22 cellular contexts compared by ENCODE assay signal in the genomic region with DNA sequence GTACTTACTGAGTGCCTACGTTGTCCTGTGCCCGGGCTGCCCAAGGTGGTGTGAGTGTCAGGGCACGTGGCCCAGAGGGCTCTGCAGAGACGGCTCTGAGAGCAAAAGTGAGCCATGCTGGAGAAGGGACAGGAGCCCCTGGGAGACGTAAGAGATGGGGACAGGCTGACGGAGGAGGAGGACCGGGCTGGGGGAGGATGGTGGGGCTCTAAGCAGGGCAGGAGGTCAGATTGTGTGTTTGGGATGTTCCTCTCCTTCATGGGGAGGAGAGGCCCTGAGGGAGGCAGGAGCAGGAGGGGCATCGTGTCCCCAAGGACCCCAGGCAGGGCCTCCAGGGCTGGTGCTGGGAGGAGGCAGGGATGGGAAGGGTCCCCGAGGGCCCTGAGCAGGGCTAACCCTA.
A peak's percentile ranks its signal among the peaks of the same experiment; 100 is the strongest.
DNase-seq lines count a peak whose midpoint lies in the region; TF ChIP-seq lines count a peak whose summit lies in the region.
"Had no signal": no experiment of that assay in that cellular context is flagged by ENCODE, and none has a peak within 500 bp of the region (broad histone marks: within the 10 kb centered on the region; RNA-seq: fewer than 3 reads in every experiment).

No MANE protein-coding gene starts in this region.

- DNase-seq in T-helper 1 cell = no peak
- peak; percentile 45 for DNase-seq in H7
- peak; percentile 88 for DNase-seq in esophagus muscularis mucosa (ENCODE audit: extremely low spot score)
- peak; percentile 37 for DNase-seq in retina
- no peak for DNase-seq in A673 (ENCODE audit: low spot score)
- no peak for DNase-seq in NCI-H748 treated with DMSO at 0.1 percent for 48 hours (lab: John Stamatoyannopoulos, UW)
- no peak for DNase-seq in SKM-1 (lab: John Stamatoyannopoulos, UW; ENCODE audit: unreplicated experiment)
- DNase-seq: ACHN; CD4-positive, alpha-beta T cell; COR-L47; NCI-H1092; NCI-H1417 treated with DMSO at 0.1 percent for 48 hours; NCI-H187; NCI-H2107; NCI-H524; NCI-H774; Right ventricle myocardium superior had no signal

- H3K9me3 ChIP-seq in esophagus muscularis mucosa (no peaks in the 10 kb centered on the region), A673 (ENCODE audit: low read depth, low read length, poor library complexity, severe bottlenecking) (no peaks in the 10 kb centered on the region)
- H3K9me3 ChIP-seq: SJSA1 had no signal

- no peaks in the 10 kb centered on the region for H3K9me3 Mint-ChIP-seq in T-helper 1 cell treated with Interleukin-12 subunit alpha and Interleukin-12 subunit beta and Interleukin-4 antibody, amounts not matched to agents 30 μg/mL and 1 μg/mL, for 36 hours
- H3K9me3 Mint-ChIP-seq: CD4-positive, alpha-beta T cell had no signal

- intact Hi-C loops in esophagus muscularis mucosa (cut with DNase I) = no loop called here
- intact Hi-C loops in A673 (cut with micrococcal nuclease; ENCODE audit: unreplicated experiment) = no loop called here

- H3K27me3 ChIP-seq in H7 (ENCODE audit: control insufficient read depth, insufficient read depth, low read length) (no peaks in the 10 kb centered on the region), esophagus muscularis mucosa (no peaks in the 10 kb centered on the region), A673 (replicated peaks; ENCODE audit: insufficient read depth, low read depth, low read length, poor library complexity) (no peaks in the 10 kb centered on the region)
- H3K27me3 ChIP-seq: SJSA1 had no signal

- POLR2A ChIA-PET in A673 (lab: Charles Lee; ENCODE audit: low non-redundant PET) = no interaction called here

- H3K4me3 ChIP-seq in H7 (ENCODE audit: insufficient read depth, low read depth, low read length) = no peak overlapping the region
- no peak overlapping the region for H3K4me3 ChIP-seq in esophagus muscularis mucosa
- no peak overlapping the region for H3K4me3 ChIP-seq in A673 (ENCODE audit: low read depth, low read length, poor library complexity, severe bottlenecking)
- H3K4me3 ChIP-seq: GM23338, SJSA1 had no signal

- peaks cover 3% of the 10 kb centered on the region for H3K36me3 Mint-ChIP-seq in T-helper 1 cell treated with Interleukin-12 subunit alpha and Interleukin-12 subunit beta and Interleukin-4 antibody, amounts not matched to agents 30 μg/mL and 1 μg/mL, for 36 hours (ENCODE audit: low read depth)

- CTCF ChIA-PET in A673 (lab: Charles Lee) = no interaction called here

- no peak for TF ChIP-seq EP300 in esophagus muscularis mucosa (IDR thresholded peaks at IDR 0.05)

- WGBS in esophagus muscularis mucosa = 71% methylated on average over 9 of the region's 9 CpGs

- TF ChIP-seq CTCF in esophagus muscularis mucosa (IDR thresholded peaks at IDR 0.05) (no peak), A673 (conservative IDR thresholded peaks at IDR 0.05; ENCODE audit: low read depth, low read length) (no peak)

- H3K27ac Mint-ChIP-seq in T-helper 1 cell treated with Interleukin-12 subunit alpha and Interleukin-12 subunit beta and Interleukin-4 antibody, amounts not matched to agents 30 μg/mL and 1 μg/mL, for 36 hours = peak overlapping the region; percentile 27
- H3K27ac Mint-ChIP-seq: CD4-positive, alpha-beta T cell; GM23338 had no signal

- H3K4me1 ChIP-seq in esophagus muscularis mucosa (no peaks in the 10 kb centered on the region), A673 (ENCODE audit: insufficient read depth, low read length, poor library complexity, severe bottlenecking) (no peaks in the 10 kb centered on the region)

- no peaks in the 10 kb centered on the region for H3K4me1 Mint-ChIP-seq in T-helper 1 cell treated with Interleukin-12 subunit alpha and Interleukin-12 subunit beta and Interleukin-4 antibody, amounts not matched to agents 30 μg/mL and 1 μg/mL, for 36 hours (ENCODE audit: low read depth)

- no peaks in the 10 kb centered on the region for H3K36me3 ChIP-seq in H7 (replicated peaks; ENCODE audit: control insufficient read depth, insufficient read depth, low read length)
- no peaks in the 10 kb centered on the region for H3K36me3 ChIP-seq in esophagus muscularis mucosa
- H3K36me3 ChIP-seq in A673 (ENCODE audit: insufficient read depth, low read length, poor library complexity, severe bottlenecking) = no peaks in the 10 kb centered on the region

- H3K4me3 Mint-ChIP-seq in T-helper 1 cell treated with Interleukin-12 subunit alpha and Interleukin-12 subunit beta and Interleukin-4 antibody, amounts not matched to agents 30 μg/mL and 1 μg/mL, for 36 hours = no peak overlapping the region
- H3K4me3 Mint-ChIP-seq: CD4-positive, alpha-beta T cell; GM23338 had no signal

- H3K27ac ChIP-seq in esophagus muscularis mucosa (replicated peaks in 1 of 4) (no peak overlapping the region), A673 (ENCODE audit: low read depth, low read length, poor library complexity, severe bottlenecking) (no peak overlapping the region)
- H3K27ac ChIP-seq: 22Rv1, HL-60, SJSA1 had no signal

- H3K27me3 Mint-ChIP-seq in T-helper 1 cell treated with Interleukin-12 subunit alpha and Interleukin-12 subunit beta and Interleukin-4 antibody, amounts not matched to agents 30 μg/mL and 1 μg/mL, for 36 hours (ENCODE audit: low read depth) = no peaks in the 10 kb centered on the region
- H3K27me3 Mint-ChIP-seq: CD4-positive, alpha-beta T cell had no signal

- no TSS peak for BruUV-seq in A673 (replicated peaks; lab: Mats Ljungman, UMichigan)

- no peak for TF ChIP-seq POLR2A in esophagus muscularis mucosa (IDR thresholded peaks at IDR 0.05; ENCODE audit: low read depth)

Comparison
In these comparisons a context has a peak if more than half of its experiments do, and no peak if none do; other contexts are left out.
1. DNase-seq: peak in H7 (single experiment), esophagus muscularis mucosa (single experiment) and retina (single experiment); none in T-helper 1 cell (0 of 5), A673 (single experiment), NCI-H748 treated with DMSO at 0.1 percent for 48 hours (single experiment) and SKM-1 (single experiment).